ENCODE assay signal across 8 cellular contexts in genomic region chr5:17219006-17219422, GRCh38. TPM values are rescaled to one million over a fixed set of nuclear protein-coding genes. Genes with fewer than 3 reads are reported as not detected.
A peak's percentile ranks its signal among the peaks of the same experiment; 100 is the strongest.
DNase-seq lines count a peak whose midpoint lies in the region; ATAC-seq and TF ChIP-seq lines count a peak whose summit lies in the region.

No MANE protein-coding gene starts in this region.

- no peak for TF ChIP-seq CTCF in GM13977 (IDR thresholded peaks at IDR 0.05; ENCODE audit: extremely low read depth, insufficient read depth, missing control alignments)
- TF ChIP-seq CTCF in OCI-LY3 (IDR thresholded peaks at IDR 0.05; ENCODE audit: low read depth, low read length), result no peak
- TF ChIP-seq CTCF in fibroblast of lung (conservative IDR thresholded peaks at IDR 0.05 in 1 of 2, IDR thresholded peaks at IDR 0.05 in 1 of 2; ENCODE audit: low read depth in 1 of 2, low read length in 2 of 2), result no peak
- no peak for TF ChIP-seq CTCF in parathyroid adenoma (IDR thresholded peaks at IDR 0.05)
- TF ChIP-seq CTCF in PC-9 (conservative IDR thresholded peaks at IDR 0.05), result no peak

- POLR2A ChIA-PET in PC-9 (lab: Charles Lee; ENCODE audit: unreplicated experiment), result no interaction called here

- H2AFZ ChIP-seq in OCI-LY3 (ENCODE audit: low read depth, low read length) (no peak overlapping the region), fibroblast of lung (ENCODE audit: low read length) (no peak overlapping the region), parathyroid adenoma (peak overlapping the region; percentile 82), PC-9 (no peak overlapping the region)

- intact Hi-C loops in PC-9 (cut with micrococcal nuclease; ENCODE audit: unreplicated experiment), result loop anchor here (5.0 to 10.0 kb wide), 2 partner anchors 893 to 1476 kb away; no protein-coding TSS in a partner anchor

- peak; percentile 25 for ATAC-seq in HG02759 (IDR thresholded peaks at IDR 0.05; ENCODE audit: unreplicated experiment)

- no peaks in the 10 kb centered on the region for H3K9me2 ChIP-seq in PC-9 (ENCODE audit: insufficient read depth)

- in situ Hi-C loops in GM13977 (cut with MboI; ENCODE audit: low pct_unique_long_range_greater_than_20kb, low sequenced_read_pairs, unreplicated experiment), result loop anchor here (10.0 kb wide), 2 partner anchors 56 to 1086 kb away; no protein-coding TSS in a partner anchor

- H3K4me2 ChIP-seq in OCI-LY3 (ENCODE audit: low read length) (peak overlapping the region; percentile 98), fibroblast of lung (ENCODE audit: extremely low read depth, insufficient read depth, low read length) (peak overlapping the region; percentile 92), parathyroid adenoma (ENCODE audit: low read length) (peak overlapping the region; percentile 72), PC-9 (no peak overlapping the region)

- H4K20me1 ChIP-seq in OCI-LY3 (ENCODE audit: insufficient read depth, low read length) (peaks cover 54% of the 10 kb centered on the region), fibroblast of lung (ENCODE audit: control insufficient read depth, extremely low read depth, insufficient read depth, low read length) (peaks cover 5% of the 10 kb centered on the region), PC-9 (ENCODE audit: insufficient read depth) (no peaks in the 10 kb centered on the region)

- H3K79me2 ChIP-seq in OCI-LY3 (ENCODE audit: low read length), result peaks cover 66% of the 10 kb centered on the region
- H3K79me2 ChIP-seq in fibroblast of lung (ENCODE audit: control insufficient read depth, insufficient read depth, low read length), result peaks cover 65% of the 10 kb centered on the region
- peaks cover 5% of the 10 kb centered on the region for H3K79me2 ChIP-seq in parathyroid adenoma
- H3K79me2 ChIP-seq in PC-9 (ENCODE audit: low read depth), result no peaks in the 10 kb centered on the region

- CTCF ChIA-PET in PC-9 (lab: Charles Lee), result no interaction called here

- no TSS peak for BruUV-seq in PC-9 (replicated peaks; lab: Mats Ljungman, UMichigan)

- peak overlapping the region; percentile 91 for H3K9ac ChIP-seq in OCI-LY3 (ENCODE audit: low read length)
- peak overlapping the region; percentile 62 for H3K9ac ChIP-seq in fibroblast of lung (ENCODE audit: insufficient read depth, low read length)
- no peak overlapping the region for H3K9ac ChIP-seq in parathyroid adenoma

- DNase-seq in GM13977 (ENCODE audit: low spot score), result peak; percentile 41
- peak in 1 of 2 donors; percentile 44 for DNase-seq in fibroblast of lung (ENCODE audit: low read depth in 2 of 2)
- DNase-seq in PC-9, result no peak
- no peak for DNase-seq in NCI-H510A (lab: John Stamatoyannopoulos, UW)
- no peak for DNase-seq in MV-4-11 (lab: John Stamatoyannopoulos, UW)

- peaks cover 27% of the 10 kb centered on the region for H3K36me3 ChIP-seq in OCI-LY3 (replicated peaks; ENCODE audit: low read depth, low read length)
- no peaks in the 10 kb centered on the region for H3K36me3 ChIP-seq in fibroblast of lung (ENCODE audit: control insufficient read depth, insufficient read depth, low read length)
- H3K36me3 ChIP-seq in parathyroid adenoma (ENCODE audit: control insufficient read depth, insufficient read depth, low read length), result no peaks in the 10 kb centered on the region
- no peaks in the 10 kb centered on the region for H3K36me3 ChIP-seq in PC-9 (ENCODE audit: low read depth)

- H3K27ac ChIP-seq in OCI-LY3 (ENCODE audit: low read length) (peak overlapping the region; percentile 81), fibroblast of lung (ENCODE audit: insufficient read depth, low read length) (peak overlapping the region; percentile 95), parathyroid adenoma (no peak overlapping the region), PC-9 (no peak overlapping the region)

- peaks cover 6% of the 10 kb centered on the region; the same call in 1 of the 2 replicates for H3F3A ChIP-seq in PC-9 (ENCODE audit: insufficient read depth, low read depth)

- H3K9me3 ChIP-seq in OCI-LY3 (ENCODE audit: insufficient read depth, low read length) (no peaks in the 10 kb centered on the region), fibroblast of lung (ENCODE audit: control insufficient read depth, insufficient read depth, low read depth, low read length) (no peaks in the 10 kb centered on the region), parathyroid adenoma (ENCODE audit: control insufficient read depth, low read length) (no peaks in the 10 kb centered on the region), PC-9 (ENCODE audit: insufficient read depth, low read depth) (no peaks in the 10 kb centered on the region)

- no peaks in the 10 kb centered on the region for H3K27me3 ChIP-seq in OCI-LY3 (ENCODE audit: low read depth, low read length)
- H3K27me3 ChIP-seq in fibroblast of lung (ENCODE audit: control insufficient read depth, insufficient read depth, low read length), result no peaks in the 10 kb centered on the region
- no peaks in the 10 kb centered on the region for H3K27me3 ChIP-seq in parathyroid adenoma (ENCODE audit: control insufficient read depth, insufficient read depth, low read length)
- H3K27me3 ChIP-seq in PC-9 (ENCODE audit: insufficient read depth, low read depth), result no peaks in the 10 kb centered on the region

- H3K4me1 ChIP-seq in OCI-LY3 (ENCODE audit: low read length), result peaks cover 61% of the 10 kb centered on the region
- peaks cover 2% of the 10 kb centered on the region for H3K4me1 ChIP-seq in fibroblast of lung (ENCODE audit: control insufficient read depth, extremely low read depth, insufficient read depth, low read length)
- H3K4me1 ChIP-seq in parathyroid adenoma, result no peaks in the 10 kb centered on the region
- H3K4me1 ChIP-seq in PC-9 (replicated peaks; ENCODE audit: insufficient read depth), result no peaks in the 10 kb centered on the region

- H3K4me3 ChIP-seq in OCI-LY3 (ENCODE audit: low read length) (peak overlapping the region; percentile 98), fibroblast of lung (replicated peaks in 1 of 4; ENCODE audit: control extremely low read depth in 1 of 4, insufficient read depth in 1 of 4, low read depth in 3 of 4, low read length in 4 of 4) (peak overlapping the region; percentile 88 to 96 (median 92)), parathyroid adenoma (ENCODE audit: low read depth, low read length) (peak overlapping the region; percentile 64), PC-9 (no peak overlapping the region)

RNA-seq across cellular contexts. Expression of gene BASP1, which starts 1.6 kb away (rescaled TPM):
- total RNA-seq in fibroblast of lung (125 and 186 TPM in 2 replicates), PC-9 (2021) (not detected in 2 replicates)
- 248 and 265 TPM in 2 replicates for polyA plus RNA-seq in fibroblast of lung
- 186 and 224 TPM in 2 replicates for polyA plus RNA-seq in fibroblast of lung (2012)
- 10.7 and 18.5 TPM in 2 replicates for polyA minus RNA-seq in fibroblast of lung (ENCODE audit: low replicate concordance)

Comparison
In these comparisons a context has a peak if more than half of its experiments do, and no peak if none do; other contexts are left out.
1. H3K27ac ChIP-seq: peak in OCI-LY3 (single experiment) and fibroblast of lung (single experiment); none in parathyroid adenoma (single experiment) and PC-9 (single experiment).
2. RNA of gene BASP1, which starts 1.6 kb away (total RNA-seq): 125 to 186 TPM in fibroblast of lung; not detected in PC-9; every median in the first group is over 100 times any median in the second.